Comparison of ENCODE assay signal across 7 cellular contexts in genomic region chr14:55089547-55090153, GRCh38. TPM values are rescaled to one million over a fixed set of nuclear protein-coding genes. Genes with fewer than 3 reads are reported as not detected.
DNase-seq lines count a peak whose midpoint lies in the region; ATAC-seq and TF ChIP-seq lines count a peak whose summit lies in the region.
"Not testable (repeated sequence)": the region's sequence is repeated elsewhere in the genome, so short reads cannot be mapped to it uniquely, and the experiment has no call there.

No MANE protein-coding gene starts in this region.

- in situ Hi-C loops in GM13977 (cut with MboI; ENCODE audit: low pct_unique_long_range_greater_than_20kb, low sequenced_read_pairs, unreplicated experiment) = not testable (repeated sequence)

- DNase-seq in GM13977 (ENCODE audit: low spot score) (peak; percentile 54), NCI-H2107 treated with DMSO at 0.1 percent for 48 hours (lab: John Stamatoyannopoulos, UW; ENCODE audit: unreplicated experiment) (peak; percentile 88), T1000 (lab: John Stamatoyannopoulos, UW) (peak; percentile 56), anterior cingulate cortex (lab: John Stamatoyannopoulos, UW) (peak in 54 of 58 donors; percentile 6 to 82 (median 52)), left ventricle myocardium superior (peak; percentile 82), renal cortical epithelial cell (ENCODE audit: low read depth) (peak; percentile 79)

- peak; percentile 90 for TF ChIP-seq CTCF in GM13977 (IDR thresholded peaks at IDR 0.05; ENCODE audit: extremely low read depth, insufficient read depth, missing control alignments)

- intact Hi-C loops in left ventricle myocardium superior (cut with micrococcal nuclease) = loop anchor here (1.0 kb wide), 1 partner anchor 72 kb away; no protein-coding TSS in a partner anchor

- peak; percentile 70 for ATAC-seq in HG03045 (IDR thresholded peaks at IDR 0.05; ENCODE audit: unreplicated experiment)
- ATAC-seq in left ventricle myocardium superior = peak; percentile 96

RNA-seq across cellular contexts. Expression of gene MAPK1IP1L, which starts 38.2 kb away (rescaled TPM):
- total RNA-seq in left ventricle myocardium superior = 58.1 TPM
- total RNA-seq in renal cortical epithelial cell = 25.0 and 39.3 TPM in 2 replicates

RNA-seq across cellular contexts. Expression of gene LGALS3, which starts 39.4 kb away (rescaled TPM):
- total RNA-seq in left ventricle myocardium superior (249 TPM), renal cortical epithelial cell (114 and 178 TPM in 2 replicates)

Comparison
In these comparisons a context has a peak if more than half of its experiments do, and no peak if none do; other contexts are left out.
1. Peak in every context shown above with its lines: DNase-seq and ATAC-seq.